ENCODE assay signal across 18 cellular contexts in genomic region chr1:60535713-60536112, GRCh38.
A peak's percentile ranks its signal among the peaks of the same experiment; 100 is the strongest.
DNase-seq lines count a peak whose midpoint lies in the region; ATAC-seq, FAIRE-seq and TF ChIP-seq lines count a peak whose summit lies in the region.
"Had no signal": no experiment of that assay in that cellular context is flagged by ENCODE, and none has a peak within 500 bp of the region (broad histone marks: within the 10 kb centered on the region; RNA-seq: fewer than 3 reads in every experiment).

No MANE protein-coding gene starts in this region.

- no peak overlapping the region for H2AFZ ChIP-seq in GM12878 (ENCODE audit: control insufficient read depth, low read depth, low read length)
- H2AFZ ChIP-seq: GM23248 had no signal

- RAD21 ChIA-PET in GM12878 (lab: Charles Lee; ENCODE audit: unreplicated experiment) = no interaction called here

- H3K9ac ChIP-seq in GM12878 (ENCODE audit: control insufficient read depth, insufficient read depth, low read length) = no peak overlapping the region
- H3K9ac ChIP-seq: GM23248 had no signal

- WGBS in GM12878 (ENCODE audit: insufficient coverage, insufficient replicate concordance, low lambda C conversion rate, missing lambda C conversion rate) = 3% methylated on average over 2 of the region's 2 CpGs
- 86 to 88% methylated on average over 2 of the region's 2 CpGs for WGBS in heart right ventricle, 2 donors

- BruUV-seq in GM12878 (replicated peaks; lab: Mats Ljungman, UMichigan) = no TSS peak

- H3K27ac ChIP-seq in GM12878 (ENCODE audit: control insufficient read depth, insufficient read depth) (no peak overlapping the region), heart right ventricle (no peak overlapping the region)
- H3K27ac ChIP-seq: 22Rv1, GM23248 had no signal

- TF ChIP-seq POLR2A in GM12878 (IDR thresholded peaks at IDR 0.05; ENCODE audit: low read depth, low read length) = no peak

- no peak for TF ChIP-seq CTCF in GM12865 (IDR thresholded peaks at IDR 0.05; ENCODE audit: insufficient read depth, low read depth, low read length, missing control alignments)
- TF ChIP-seq CTCF in GM12878 (IDR thresholded peaks at IDR 0.05 in 2 of 3, conservative IDR thresholded peaks at IDR 0.05 in 1 of 3; ENCODE audit: control insufficient read depth in 2 of 3, extremely low read depth in 1 of 3, insufficient read depth in 1 of 3, low read depth in 3 of 3, low read length in 3 of 3) = no peak
- TF ChIP-seq CTCF in heart right ventricle (IDR thresholded peaks at IDR 0.05) = no peak

- H3K27me3 ChIP-seq in GM12878 (replicated peaks in 1 of 2; ENCODE audit: control insufficient read depth in 2 of 2, insufficient read depth in 2 of 2, low read length in 1 of 2) = no peaks in the 10 kb centered on the region
- H3K27me3 ChIP-seq in heart right ventricle = no peaks in the 10 kb centered on the region

- TF ChIP-seq EP300 in GM12878 (IDR thresholded peaks at IDR 0.05; ENCODE audit: borderline replicate concordance in 1 of 2, control insufficient read depth in 1 of 2, low read depth in 2 of 2, low read length in 2 of 2) = no peak

- intact Hi-C loops in GM12878 (cut with micrococcal nuclease; ENCODE audit: unreplicated experiment) = no loop called here
- intact Hi-C loops in heart right ventricle (cut with DNase I) = no loop called here

- H3K4me3 ChIP-seq in GM12865 (ENCODE audit: low read depth, low read length) (no peak overlapping the region), GM12878 (no peak overlapping the region), heart right ventricle (no peak overlapping the region)
- H3K4me3 ChIP-seq: GM23248 had no signal

- DNase-seq in DMS53 (lab: John Stamatoyannopoulos, UW) (peak; percentile 36), DMS53 treated with DMSO at 0.1 percent for 48 hours (lab: John Stamatoyannopoulos, UW; ENCODE audit: unreplicated experiment) (no peak), GM12865 (ENCODE audit: low read depth) (peak; percentile 2), GM12878 (ENCODE audit: low read depth, low spot score) (no peak), heart right ventricle (no peak), iPS-NIHi11 (ENCODE audit: low spot score) (no peak)
- DNase-seq: CD8-positive, alpha-beta T cell; COR-L47; DMS153; GF-D8; GM23248 had no signal

- TF ChIP-seq RAD21 in GM12878 (IDR thresholded peaks at IDR 0.05; ENCODE audit: insufficient read depth, low read depth, low read length) = no peak

- H4K20me1 ChIP-seq in GM12878 (ENCODE audit: control insufficient read depth, insufficient read depth) = no peaks in the 10 kb centered on the region

- SMC1A ChIA-PET in GM12878 (lab: Charles Lee; ENCODE audit: uncharacterized antibody, unreplicated experiment) = no interaction called here

- no peaks in the 10 kb centered on the region for H3K9me3 ChIP-seq in GM12878 (replicated peaks; ENCODE audit: control insufficient read depth, insufficient read depth, low read length)
- peaks cover 0 to 17% (median 4%) of the 10 kb centered on the region in 11 donors for H3K9me3 ChIP-seq in heart right ventricle

- in situ Hi-C loops in GM12878 (cut with MboI) = no loop called here

- CTCF ChIA-PET in GM12878 (lab: Yijun Ruan, JAX) = no interaction called here

- FAIRE-seq in GM12878 (lab: Jason Lieb, UNC) = no peak
- FAIRE-seq: D721Med, GM19239, H54 had no signal

- H3K4me2 ChIP-seq in GM12878 (ENCODE audit: control insufficient read depth, insufficient read depth) = no peak overlapping the region

- H3K36me3 ChIP-seq in GM12878 (ENCODE audit: control insufficient read depth in 2 of 2, insufficient read depth in 2 of 2, low read length in 1 of 2) (no peaks in the 10 kb centered on the region), heart right ventricle (no peaks in the 10 kb centered on the region)

- H3K4me1 ChIP-seq in GM12878 (ENCODE audit: control insufficient read depth, insufficient read depth, low read length) (no peaks in the 10 kb centered on the region), heart right ventricle (no peaks in the 10 kb centered on the region)

- peak; percentile 43 for ATAC-seq in HG02852 (IDR thresholded peaks at IDR 0.05; ENCODE audit: unreplicated experiment)
- peak; percentile 45 for ATAC-seq in GM12878
- ATAC-seq in heart right ventricle = no peak
- ATAC-seq in GM18520 (IDR thresholded peaks at IDR 0.05; ENCODE audit: unreplicated experiment) = no peak
- ATAC-seq: CD8-positive, alpha-beta T cell; HCT116 had no signal

- POLR2A ChIA-PET in GM12878 (lab: Charles Lee) = no interaction called here

- no peaks in the 10 kb centered on the region for H3K79me2 ChIP-seq in GM12878 (ENCODE audit: control insufficient read depth, insufficient read depth, low read length)

TF ChIP-seq in GM12878, 131 proteins besides CTCF, POLR2A, EP300 and RAD21:
- TF ChIP-seq MTA2 (IDR thresholded peaks at IDR 0.05; ENCODE audit: low read depth) (no peak), BACH1 (IDR thresholded peaks at IDR 0.05; ENCODE audit: borderline replicate concordance) (no peak), NFXL1 (IDR thresholded peaks at IDR 0.05; ENCODE audit: borderline replicate concordance) (no peak), BHLHE40 (IDR thresholded peaks at IDR 0.05; ENCODE audit: borderline replicate concordance in 1 of 2, low read depth in 2 of 2, low read length in 1 of 2) (no peak), WRNIP1 (IDR thresholded peaks at IDR 0.05; ENCODE audit: borderline replicate concordance, low read depth, low read length) (no peak), ATF3 (IDR thresholded peaks at IDR 0.05; ENCODE audit: borderline replicate concordance, extremely low read depth, low read depth, low read length) (no peak), SIX5 (IDR thresholded peaks at IDR 0.05; ENCODE audit: low read depth, low read length, severe bottlenecking) (no peak), ELK1 (IDR thresholded peaks at IDR 0.05; ENCODE audit: low read depth, low read length) (no peak), NFYA (IDR thresholded peaks at IDR 0.05; ENCODE audit: borderline replicate concordance, low read depth, low read length) (no peak), POLR2AphosphoS2 (IDR thresholded peaks at IDR 0.05; ENCODE audit: low read depth, low read length) (no peak), KAT2A (conservative IDR thresholded peaks at IDR 0.05; ENCODE audit: control insufficient read depth, low read depth, low read length) (no peak), FOXK2 (IDR thresholded peaks at IDR 0.05) (no peak)

Comparison
In these comparisons a context has a peak if more than half of its experiments do, and no peak if none do; other contexts are left out.
1. DNase-seq: peak in DMS53 (single experiment) and GM12865 (single experiment); none in DMS53 treated with DMSO at 0.1 percent for 48 hours (single experiment), GM12878 (single experiment), heart right ventricle (0 of 2) and iPS-NIHi11 (single experiment).
2. ATAC-seq: peak in HG02852 (single experiment) and GM12878 (single experiment); none in heart right ventricle (0 of 8) and GM18520 (single experiment).